In the genomic region with DNA sequence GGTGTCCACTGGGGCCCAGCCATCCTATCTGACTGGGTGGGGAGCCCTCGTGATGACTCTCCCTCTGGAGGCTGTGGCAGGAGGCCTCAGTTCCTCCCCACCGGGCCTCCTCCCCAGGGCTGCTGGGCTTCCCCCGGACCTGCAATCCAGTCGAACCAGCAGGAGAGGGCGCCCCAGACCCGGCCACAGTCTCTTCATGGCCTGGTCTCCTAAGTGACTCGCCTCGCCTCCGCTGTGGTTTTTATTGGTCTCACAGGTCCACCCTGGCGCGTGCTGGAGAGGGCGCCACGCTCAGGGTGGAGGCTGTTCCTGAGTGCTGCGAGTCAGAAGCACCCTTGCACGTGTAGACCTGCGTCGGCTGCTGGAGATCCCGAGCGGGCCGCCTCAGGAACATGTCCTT, we compare ENCODE assay signal across 15 cellular contexts. TPM values are rescaled to one million over a fixed set of nuclear protein-coding genes. Genes with fewer than 3 reads are reported as not detected.
DNase-seq lines count a peak whose midpoint lies in the region; ATAC-seq, FAIRE-seq and TF ChIP-seq lines count a peak whose summit lies in the region.
"Not testable (repeated sequence)": the region's sequence is repeated elsewhere in the genome, so short reads cannot be mapped to it uniquely, and the experiment has no call there.
"Had no signal": no experiment of that assay in that cellular context is flagged by ENCODE, and none has a peak within 500 bp of the region (broad histone marks: within the 10 kb centered on the region; RNA-seq: fewer than 3 reads in every experiment).

No MANE protein-coding gene starts in this region.

- intact Hi-C loops in heart left ventricle (cut with DNase I); upper lobe of right lung (cut with DNase I): not testable (repeated sequence)

- not testable (repeated sequence) for H3K9me3 Mint-ChIP-seq in activated T-helper 17 cell treated with anti-CD3 and anti-CD28 coated beads, Interleukin-2, amount 50 U/mL, for 72 hours; naive B cell

- not testable (repeated sequence) for H3K4me3 ChIP-seq in heart left ventricle, upper lobe of right lung

- not testable (repeated sequence) for H3K4me3 Mint-ChIP-seq in activated T-helper 17 cell treated with anti-CD3 and anti-CD28 coated beads, Interleukin-2, amount 50 U/mL, for 72 hours; naive B cell

- ATAC-seq in GM21360 (IDR thresholded peaks at IDR 0.05; ENCODE audit: unreplicated experiment), result peak; percentile 31
- ATAC-seq in HG02798 (IDR thresholded peaks at IDR 0.05; ENCODE audit: poor library complexity, unreplicated experiment), result peak; percentile 33
- peak; percentile 47 for ATAC-seq in activated T-helper 17 cell treated with anti-CD3 and anti-CD28 coated beads, Interleukin-2, amount 50 U/mL, for 72 hours (replicated peaks)
- ATAC-seq in heart left ventricle, result peak; percentile 8 to 44 (median 31)
- ATAC-seq in naive B cell (ENCODE audit: low read depth in 2 of 2), result peak; percentile 21 to 24
- peak; percentile 61 for ATAC-seq in upper lobe of right lung

- H3K9me3 ChIP-seq in heart left ventricle, upper lobe of right lung: not testable (repeated sequence)

- H3K4me1 ChIP-seq in heart left ventricle, upper lobe of right lung: not testable (repeated sequence)

- peaks cover 12% of the 10 kb centered on the region for H3K36me3 Mint-ChIP-seq in activated T-helper 17 cell treated with anti-CD3 and anti-CD28 coated beads, Interleukin-2, amount 50 U/mL, for 72 hours (ENCODE audit: low read depth)
- not testable (repeated sequence) for H3K36me3 Mint-ChIP-seq in naive B cell

- H3K27me3 Mint-ChIP-seq in activated T-helper 17 cell treated with anti-CD3 and anti-CD28 coated beads, Interleukin-2, amount 50 U/mL, for 72 hours; naive B cell: not testable (repeated sequence)

- H3K36me3 ChIP-seq in heart left ventricle, upper lobe of right lung: not testable (repeated sequence)

- not testable (repeated sequence) for H3K27me3 ChIP-seq in heart left ventricle, upper lobe of right lung

- not testable (repeated sequence) for DNase-seq in HTR-8/SVneo (ENCODE audit: insufficient read length, low spot score); heart left ventricle; naive B cell; upper lobe of right lung

- TF ChIP-seq CTCF in heart left ventricle (IDR thresholded peaks at IDR 0.05); upper lobe of right lung (IDR thresholded peaks at IDR 0.05): not testable (repeated sequence)

- TF ChIP-seq POLR2A in heart left ventricle (IDR thresholded peaks at IDR 0.05), result not testable (repeated sequence)

- H3K27ac Mint-ChIP-seq in activated T-helper 17 cell treated with anti-CD3 and anti-CD28 coated beads, Interleukin-2, amount 50 U/mL, for 72 hours; naive B cell: not testable (repeated sequence)

- not testable (repeated sequence) for H3K4me1 Mint-ChIP-seq in activated T-helper 17 cell treated with anti-CD3 and anti-CD28 coated beads, Interleukin-2, amount 50 U/mL, for 72 hours
- H3K4me1 Mint-ChIP-seq in naive B cell, result peaks cover 8 to 15% (median 10%) of the 10 kb centered on the region in 3 donors

- FAIRE-seq in G401.6 (lab: Jason Lieb, UNC) (peak; percentile 98), HTR-8/SVneo (lab: Jason Lieb, UNC) (peak; percentile 44)

- not testable (repeated sequence) for H3K27ac ChIP-seq in heart left ventricle, upper lobe of right lung

- no CpG with 5 or more reads among the region's 20 CpGs for WGBS in heart left ventricle, 4 donors

RNA-seq across cellular contexts. Expression of a gene that starts 30.8 kb away (rescaled TPM):
- 1,000 to 10,000 TPM; 1,274 to 1,383 TPM for total RNA-seq in activated T-helper 17 cell treated with anti-CD3 and anti-CD28 coated beads, Interleukin-2, amount 50 U/mL, for 72 hours
- total RNA-seq in heart left ventricle, result 100 to 1,000 TPM; 155 to 465 (median 234) TPM
- 100 to 1,000 TPM; 226 to 274 TPM for polyA plus RNA-seq in heart left ventricle
- polyA plus RNA-seq in naive B cell (ENCODE audit: low read depth in 6 of 6), result 100 to 1,000 TPM in 2 of 6 donors, 10 to 100 TPM in 4; 39.6 to 269 (median 78.3) TPM
- total RNA-seq in upper lobe of right lung, result 1,252 TPM

RNA-seq across cellular contexts. Expression of a gene that starts 35.5 kb away (rescaled TPM):
- total RNA-seq in activated T-helper 17 cell treated with anti-CD3 and anti-CD28 coated beads, Interleukin-2, amount 50 U/mL, for 72 hours, result 10 to 100 TPM; 86.5 to 87.5 TPM
- 10 to 100 TPM; 37.6 to 76.8 (median 52.8) TPM for total RNA-seq in heart left ventricle
- 100 to 1,000 TPM in 1 of 2 donors, 10 to 100 TPM in 1; 71.9 to 152 TPM for polyA plus RNA-seq in heart left ventricle
- polyA plus RNA-seq in naive B cell (ENCODE audit: low read depth in 6 of 6), result 10 to 100 TPM; 25.0 to 29.6 (median 27.2) TPM
- 58.4 TPM for total RNA-seq in upper lobe of right lung

RNA-seq across cellular contexts. Expression of a gene that starts 48.0 kb away (rescaled TPM):
- 1 to 10 TPM in 1 of 2 donors, under 1 TPM in 1; 0.54 to 2.1 TPM for total RNA-seq in activated T-helper 17 cell treated with anti-CD3 and anti-CD28 coated beads, Interleukin-2, amount 50 U/mL, for 72 hours
- total RNA-seq in heart left ventricle (10 to 100 TPM in 2 of 9 donors, 1 to 10 TPM in 7; 2.0 to 13.4 (median 7.7) TPM), upper lobe of right lung (not detected)
- polyA plus RNA-seq in heart left ventricle (10 to 100 TPM in 1 of 2 donors, 1 to 10 TPM in 1; 2.9 to 10.2 TPM), naive B cell (ENCODE audit: low read depth in 6 of 6) (under 1 TPM in 5 of 6 donors, not detected in 1; 0.27 to 0.57 (median 0.38) TPM)
- total RNA-seq: activated CD4-positive, alpha-beta T cell treated with anti-CD3 and anti-CD28 coated beads, Interleukin-2, amount 10 ng/mL, durations not matched to agents 24 days and 14 days; ascending aorta; chondrocyte; HT1080; LHCN-M2; RPMI7951 had no signal

RNA-seq across cellular contexts. Expression of a gene that starts 48.7 kb away (rescaled TPM):
- total RNA-seq in activated T-helper 17 cell treated with anti-CD3 and anti-CD28 coated beads, Interleukin-2, amount 50 U/mL, for 72 hours, result not detected
- not detected for total RNA-seq in heart left ventricle
- polyA plus RNA-seq in heart left ventricle, result not detected
- polyA plus RNA-seq in naive B cell (ENCODE audit: low read depth in 6 of 6), result not detected
- not detected for total RNA-seq in upper lobe of right lung
- total RNA-seq: activated CD4-positive, alpha-beta T cell treated with anti-CD3 and anti-CD28 coated beads, Interleukin-2, amount 10 ng/mL, durations not matched to agents 24 days and 14 days; ascending aorta; chondrocyte; HT1080; LHCN-M2; RPMI7951; thyroid gland had no signal

RNA-seq across cellular contexts. Expression of a gene that starts 54.6 kb away (rescaled TPM):
- total RNA-seq in activated T-helper 17 cell treated with anti-CD3 and anti-CD28 coated beads, Interleukin-2, amount 50 U/mL, for 72 hours, result 1,000 to 10,000 TPM; 1,604 to 1,651 TPM
- total RNA-seq in heart left ventricle (1,000 to 10,000 TPM; 1,381 to 3,072 (median 2,052) TPM), upper lobe of right lung (2,677 TPM)
- polyA plus RNA-seq in heart left ventricle (1,000 to 10,000 TPM; 2,362 to 5,995 TPM), naive B cell (ENCODE audit: low read depth in 6 of 6) (1,000 to 10,000 TPM; 3,636 to 5,147 (median 4,635) TPM)
